ENCODE assay signal across 1 cellular context in the genomic region with DNA sequence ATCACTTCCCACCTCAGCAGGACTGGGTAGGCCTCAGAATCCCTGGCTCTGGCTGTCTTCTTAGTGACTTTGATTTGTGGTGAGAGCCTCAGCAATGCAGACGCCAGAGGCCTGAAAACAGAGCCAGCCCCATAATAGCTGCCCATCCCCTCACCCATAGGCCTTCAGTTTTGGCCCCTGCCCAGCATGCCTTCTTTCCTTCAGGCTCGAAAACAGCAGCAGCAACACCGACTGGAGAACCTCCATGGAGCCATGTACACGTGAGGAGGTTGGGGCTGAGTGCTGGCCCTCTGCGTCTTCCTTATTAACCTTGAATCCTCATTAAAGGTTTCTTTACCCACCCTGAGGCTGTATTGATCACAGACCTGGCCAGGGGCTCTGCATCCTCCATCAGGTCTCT.
TF ChIP-seq lines count a peak whose summit lies in the region.

No MANE protein-coding gene starts in this region.

TF ChIP-seq in IMR-90, 13 proteins besides CTCF, POLR2A, EP300 and RAD21 (continued from another document):
- TF ChIP-seq SMC3 (IDR thresholded peaks at IDR 0.05; ENCODE audit: low read depth, low read length) (no peak), BHLHE40 (IDR thresholded peaks at IDR 0.05; ENCODE audit: low read depth, low read length) (no peak), ELK1 (IDR thresholded peaks at IDR 0.05; ENCODE audit: borderline replicate concordance, low read depth, low read length) (no peak), FOS (IDR thresholded peaks at IDR 0.05; ENCODE audit: low read depth, low read length) (no peak), MAFK (IDR thresholded peaks at IDR 0.05; ENCODE audit: low read depth, low read length) (no peak), RFX5 (IDR thresholded peaks at IDR 0.05; ENCODE audit: low read depth, low read length) (no peak), MXI1 (IDR thresholded peaks at IDR 0.05; ENCODE audit: borderline replicate concordance, low read depth, low read length) (no peak), CHD1 (IDR thresholded peaks at IDR 0.05; ENCODE audit: low read depth, low read length) (no peak)
- TF ChIP-seq, protein P1, sequence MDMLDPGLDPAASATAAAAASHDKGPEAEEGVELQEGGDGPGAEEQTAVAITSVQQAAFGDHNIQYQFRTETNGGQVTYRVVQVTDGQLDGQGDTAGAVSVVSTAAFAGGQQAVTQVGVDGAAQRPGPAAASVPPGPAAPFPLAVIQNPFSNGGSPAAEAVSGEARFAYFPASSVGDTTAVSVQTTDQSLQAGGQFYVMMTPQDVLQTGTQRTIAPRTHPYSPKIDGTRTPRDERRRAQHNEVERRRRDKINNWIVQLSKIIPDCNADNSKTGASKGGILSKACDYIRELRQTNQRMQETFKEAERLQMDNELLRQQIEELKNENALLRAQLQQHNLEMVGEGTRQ (IDR thresholded peaks at IDR 0.05; ENCODE audit: low read depth, low read length), result no peak
